In the genomic region with DNA sequence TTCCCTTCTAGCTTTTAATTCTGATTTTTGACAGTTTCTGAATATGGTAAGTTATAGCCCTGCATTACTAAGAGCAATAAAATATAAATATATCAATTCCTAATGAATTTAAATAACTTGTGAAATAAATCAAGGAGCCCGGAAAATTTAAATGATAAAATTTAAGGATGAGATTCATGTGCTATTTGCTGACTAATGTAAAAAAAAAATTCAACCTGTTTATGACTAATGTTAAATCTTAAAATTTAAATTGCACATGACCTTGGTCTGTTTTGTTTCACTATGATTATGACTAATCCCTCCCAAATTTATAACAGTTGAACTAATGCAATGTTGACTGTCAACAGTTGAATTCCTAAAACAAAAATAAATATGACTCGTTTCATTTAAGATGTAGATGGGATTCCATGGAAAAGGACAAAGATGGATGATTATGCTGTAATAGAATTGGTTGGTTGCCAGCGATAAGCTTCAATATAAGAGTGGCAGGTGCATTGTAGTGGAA, we compare ENCODE assay signal across 1 cellular context.
TF ChIP-seq lines count a peak whose summit lies in the region.

No MANE protein-coding gene starts in this region.

TF ChIP-seq in SK-N-SH treated with all-trans-retinoic acid at 6 μM for 48 hours, 23 proteins besides CTCF, POLR2A, EP300 and RAD21 (continued from another document):
- no peak for TF ChIP-seq ZNF565 (CRISPR knock-in tag; conservative IDR thresholded peaks at IDR 0.05; ENCODE audit: low read depth)
- no peak for TF ChIP-seq ZNF70 (CRISPR knock-in tag; IDR thresholded peaks at IDR 0.05)
- no peak for TF ChIP-seq ZFP3 (CRISPR knock-in tag; IDR thresholded peaks at IDR 0.05)
- TF ChIP-seq CSDC2 (CRISPR knock-in tag; IDR thresholded peaks at IDR 0.05) = no peak
- TF ChIP-seq OSR1 (CRISPR knock-in tag; IDR thresholded peaks at IDR 0.05) = no peak
- TF ChIP-seq, protein P1, sequence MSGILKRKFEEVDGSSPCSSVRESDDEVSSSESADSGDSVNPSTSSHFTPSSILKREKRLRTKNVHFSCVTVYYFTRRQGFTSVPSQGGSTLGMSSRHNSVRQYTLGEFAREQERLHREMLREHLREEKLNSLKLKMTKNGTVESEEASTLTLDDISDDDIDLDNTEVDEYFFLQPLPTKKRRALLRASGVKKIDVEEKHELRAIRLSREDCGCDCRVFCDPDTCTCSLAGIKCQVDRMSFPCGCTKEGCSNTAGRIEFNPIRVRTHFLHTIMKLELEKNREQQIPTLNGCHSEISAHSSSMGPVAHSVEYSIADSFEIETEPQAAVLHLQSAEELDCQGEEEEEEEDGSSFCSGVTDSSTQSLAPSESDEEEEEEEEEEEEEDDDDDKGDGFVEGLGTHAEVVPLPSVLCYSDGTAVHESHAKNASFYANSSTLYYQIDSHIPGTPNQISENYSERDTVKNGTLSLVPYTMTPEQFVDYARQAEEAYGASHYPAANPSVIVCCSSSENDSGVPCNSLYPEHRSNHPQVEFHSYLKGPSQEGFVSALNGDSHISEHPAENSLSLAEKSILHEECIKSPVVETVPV (CRISPR knock-in tag; IDR thresholded peaks at IDR 0.05) = 0 out of 2 replicates have a peak, but pooled peaks have one; percentile 21
- TF ChIP-seq ISL1 (CRISPR knock-in tag; IDR thresholded peaks at IDR 0.05) = peak; percentile 87
- TF ChIP-seq ZC3H10 (CRISPR knock-in tag; IDR thresholded peaks at IDR 0.05) = no peak
- no peak for TF ChIP-seq GLIS3 (CRISPR knock-in tag; IDR thresholded peaks at IDR 0.05)
- TF ChIP-seq, protein P2, sequence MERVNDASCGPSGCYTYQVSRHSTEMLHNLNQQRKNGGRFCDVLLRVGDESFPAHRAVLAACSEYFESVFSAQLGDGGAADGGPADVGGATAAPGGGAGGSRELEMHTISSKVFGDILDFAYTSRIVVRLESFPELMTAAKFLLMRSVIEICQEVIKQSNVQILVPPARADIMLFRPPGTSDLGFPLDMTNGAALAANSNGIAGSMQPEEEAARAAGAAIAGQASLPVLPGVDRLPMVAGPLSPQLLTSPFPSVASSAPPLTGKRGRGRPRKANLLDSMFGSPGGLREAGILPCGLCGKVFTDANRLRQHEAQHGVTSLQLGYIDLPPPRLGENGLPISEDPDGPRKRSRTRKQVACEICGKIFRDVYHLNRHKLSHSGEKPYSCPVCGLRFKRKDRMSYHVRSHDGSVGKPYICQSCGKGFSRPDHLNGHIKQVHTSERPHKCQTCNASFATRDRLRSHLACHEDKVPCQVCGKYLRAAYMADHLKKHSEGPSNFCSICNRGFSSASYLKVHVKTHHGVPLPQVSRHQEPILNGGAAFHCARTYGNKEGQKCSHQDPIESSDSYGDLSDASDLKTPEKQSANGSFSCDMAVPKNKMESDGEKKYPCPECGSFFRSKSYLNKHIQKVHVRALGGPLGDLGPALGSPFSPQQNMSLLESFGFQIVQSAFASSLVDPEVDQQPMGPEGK (CRISPR knock-in tag; IDR thresholded peaks at IDR 0.05; ENCODE audit: borderline replicate concordance) = no peak
- 0 out of 2 replicates have a peak, but pooled peaks have one; percentile 23 for TF ChIP-seq TCF4 (CRISPR knock-in tag; IDR thresholded peaks at IDR 0.05; ENCODE audit: borderline replicate concordance)
- TF ChIP-seq, protein P3, sequence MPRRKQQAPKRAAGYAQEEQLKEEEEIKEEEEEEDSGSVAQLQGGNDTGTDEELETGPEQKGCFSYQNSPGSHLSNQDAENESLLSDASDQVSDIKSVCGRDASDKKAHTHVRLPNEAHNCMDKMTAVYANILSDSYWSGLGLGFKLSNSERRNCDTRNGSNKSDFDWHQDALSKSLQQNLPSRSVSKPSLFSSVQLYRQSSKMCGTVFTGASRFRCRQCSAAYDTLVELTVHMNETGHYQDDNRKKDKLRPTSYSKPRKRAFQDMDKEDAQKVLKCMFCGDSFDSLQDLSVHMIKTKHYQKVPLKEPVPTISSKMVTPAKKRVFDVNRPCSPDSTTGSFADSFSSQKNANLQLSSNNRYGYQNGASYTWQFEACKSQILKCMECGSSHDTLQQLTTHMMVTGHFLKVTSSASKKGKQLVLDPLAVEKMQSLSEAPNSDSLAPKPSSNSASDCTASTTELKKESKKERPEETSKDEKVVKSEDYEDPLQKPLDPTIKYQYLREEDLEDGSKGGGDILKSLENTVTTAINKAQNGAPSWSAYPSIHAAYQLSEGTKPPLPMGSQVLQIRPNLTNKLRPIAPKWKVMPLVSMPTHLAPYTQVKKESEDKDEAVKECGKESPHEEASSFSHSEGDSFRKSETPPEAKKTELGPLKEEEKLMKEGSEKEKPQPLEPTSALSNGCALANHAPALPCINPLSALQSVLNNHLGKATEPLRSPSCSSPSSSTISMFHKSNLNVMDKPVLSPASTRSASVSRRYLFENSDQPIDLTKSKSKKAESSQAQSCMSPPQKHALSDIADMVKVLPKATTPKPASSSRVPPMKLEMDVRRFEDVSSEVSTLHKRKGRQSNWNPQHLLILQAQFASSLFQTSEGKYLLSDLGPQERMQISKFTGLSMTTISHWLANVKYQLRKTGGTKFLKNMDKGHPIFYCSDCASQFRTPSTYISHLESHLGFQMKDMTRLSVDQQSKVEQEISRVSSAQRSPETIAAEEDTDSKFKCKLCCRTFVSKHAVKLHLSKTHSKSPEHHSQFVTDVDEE (CRISPR knock-in tag; IDR thresholded peaks at IDR 0.05) = no peak
- no peak for TF ChIP-seq TOX (CRISPR knock-in tag; IDR thresholded peaks at IDR 0.05; ENCODE audit: borderline replicate concordance)
- TF ChIP-seq RARB (CRISPR knock-in tag; IDR thresholded peaks at IDR 0.05) = no peak
- TF ChIP-seq ZNF8 (CRISPR knock-in tag; IDR thresholded peaks at IDR 0.05) = no peak
- no peak for TF ChIP-seq ARNTL (CRISPR knock-in tag; IDR thresholded peaks at IDR 0.05; ENCODE audit: borderline replicate concordance, low read depth)
- no peak for TF ChIP-seq PPARA (CRISPR knock-in tag; IDR thresholded peaks at IDR 0.05; ENCODE audit: borderline replicate concordance)
